32 cellular contexts compared by ENCODE assay signal in the genomic region with DNA sequence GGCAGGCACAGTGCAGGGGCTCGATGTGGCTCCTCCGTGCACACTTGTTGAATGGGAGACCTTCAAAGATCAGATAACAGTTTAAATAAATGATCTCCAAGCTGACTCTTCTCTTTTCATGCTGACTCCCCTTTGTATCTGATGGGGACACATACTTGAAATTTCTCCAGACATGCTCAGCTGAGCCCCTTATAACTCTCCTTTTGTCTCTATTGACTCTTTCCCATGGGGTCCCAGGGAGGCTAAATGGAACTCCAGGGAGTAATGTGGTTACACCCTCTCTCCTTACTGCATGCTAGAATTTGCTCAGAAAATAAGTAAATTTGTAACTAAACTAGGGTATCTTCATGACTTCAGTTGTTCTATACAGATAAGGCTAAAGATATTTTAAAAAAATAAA. TPM values are rescaled to one million over a fixed set of nuclear protein-coding genes. Genes with fewer than 3 reads are reported as not detected.
"Had no signal": no experiment of that assay in that cellular context is flagged by ENCODE, and none has a peak within 500 bp of the region (broad histone marks: within the 10 kb centered on the region; RNA-seq: fewer than 3 reads in every experiment).

No MANE protein-coding gene starts in this region.

- H3K36me3 Mint-ChIP-seq: activated naive CD4-positive, alpha-beta T cell treated with anti-CD3 and anti-CD28 coated beads, Interleukin-2, amount 50 U/mL, for 24 hours; T-cell had no signal

- H3K4me3 ChIP-seq: ascending aorta, body of pancreas, SK-N-MC had no signal

- H3K4me1 ChIP-seq: ascending aorta had no signal

- H3K27me3 Mint-ChIP-seq: activated naive CD8-positive, alpha-beta T cell treated with anti-CD3 and anti-CD28 coated beads, Interleukin-2, amount 50 U/mL, for 24 hours had no signal

- H3K9me3 ChIP-seq: ascending aorta, body of pancreas had no signal

- FAIRE-seq: bronchial epithelial cell had no signal

- H3K9me3 Mint-ChIP-seq: activated CD4-positive, alpha-beta memory T cell treated with anti-CD3 and anti-CD28 coated beads, Interleukin-2, amount 10 ng/mL, durations not matched to agents 7 days and 5 days; activated naive CD4-positive, alpha-beta T cell treated with anti-CD3 and anti-CD28 coated beads, Interleukin-2, amount 50 U/mL, for 24 hours; activated naive CD8-positive, alpha-beta T cell treated with anti-CD3 and anti-CD28 coated beads, Interleukin-2, amount 50 U/mL, for 24 hours; activated T-helper 1 cell treated with anti-CD3 and anti-CD28 coated beads, Interleukin-12 subunit alpha, Interleukin-12 subunit beta, Interleukin-2, Interleukin-4 antibody, amounts not matched to agents 30 ng/mL and 10 ng/mL and 1 ng/mL, durations not matched to agents 14 hours and 24 hours and 36 hours; T-cell had no signal

- H3K27ac Mint-ChIP-seq: activated CD4-positive, alpha-beta memory T cell treated with anti-CD3 and anti-CD28 coated beads, Interleukin-2, amount 10 ng/mL, durations not matched to agents 7 days and 5 days; activated CD4-positive, alpha-beta T cell treated with anti-CD3 and anti-CD28 coated beads for 36 hours; activated naive CD4-positive, alpha-beta T cell treated with anti-CD3 and anti-CD28 coated beads, Interleukin-2, amount 50 U/mL, for 24 hours; activated naive CD8-positive, alpha-beta T cell treated with anti-CD3 and anti-CD28 coated beads, Interleukin-2, amount 50 U/mL, for 24 hours; activated T-helper 1 cell treated with anti-CD3 and anti-CD28 coated beads, Interleukin-12 subunit alpha, Interleukin-12 subunit beta, Interleukin-2, Interleukin-4 antibody, amounts not matched to agents 30 ng/mL and 10 ng/mL and 1 ng/mL, durations not matched to agents 14 hours and 24 hours and 36 hours; T-cell had no signal

- H3K27me3 ChIP-seq: ascending aorta, body of pancreas had no signal

- ATAC-seq: activated CD4-positive, alpha-beta T cell treated with anti-CD3 and anti-CD28 coated beads for 36 hours; activated naive CD8-positive, alpha-beta T cell treated with anti-CD3 and anti-CD28 coated beads, Interleukin-2, amount 50 U/mL, for 24 hours; body of pancreas; Panc1; Right ventricle myocardium inferior; T-cell had no signal

- H3K36me3 ChIP-seq: ascending aorta had no signal

- H3K27ac ChIP-seq: ascending aorta, body of pancreas, SK-N-MC, VCaP had no signal

- H3K4me3 Mint-ChIP-seq: activated CD4-positive, alpha-beta memory T cell treated with anti-CD3 and anti-CD28 coated beads, Interleukin-2, amount 10 ng/mL, durations not matched to agents 7 days and 5 days; activated CD4-positive, alpha-beta T cell treated with anti-CD3 and anti-CD28 coated beads for 36 hours; activated naive CD4-positive, alpha-beta T cell treated with anti-CD3 and anti-CD28 coated beads, Interleukin-2, amount 50 U/mL, for 24 hours; activated naive CD8-positive, alpha-beta T cell treated with anti-CD3 and anti-CD28 coated beads, Interleukin-2, amount 50 U/mL, for 24 hours; activated T-helper 1 cell treated with anti-CD3 and anti-CD28 coated beads, Interleukin-12 subunit alpha, Interleukin-12 subunit beta, Interleukin-2, Interleukin-4 antibody, amounts not matched to agents 30 ng/mL and 10 ng/mL and 1 ng/mL, durations not matched to agents 14 hours and 24 hours and 36 hours; T-cell had no signal

- H3K4me1 Mint-ChIP-seq: activated CD4-positive, alpha-beta memory T cell treated with anti-CD3 and anti-CD28 coated beads, Interleukin-2, amount 10 ng/mL, durations not matched to agents 7 days and 5 days; activated CD4-positive, alpha-beta T cell treated with anti-CD3 and anti-CD28 coated beads for 36 hours; activated naive CD4-positive, alpha-beta T cell treated with anti-CD3 and anti-CD28 coated beads, Interleukin-2, amount 50 U/mL, for 24 hours; activated naive CD8-positive, alpha-beta T cell treated with anti-CD3 and anti-CD28 coated beads, Interleukin-2, amount 50 U/mL, for 24 hours; T-cell had no signal

- DNase-seq: activated CD4-positive, alpha-beta memory T cell treated with anti-CD3 and anti-CD28 coated beads, Interleukin-2, amount 10 ng/mL, durations not matched to agents 7 days and 5 days; activated CD4-positive, alpha-beta T cell treated with anti-CD3 and anti-CD28 coated beads for 36 hours; activated CD4-positive, alpha-beta T cell treated with anti-CD3 and anti-CD28 coated beads, Interleukin-2, amount 50 U/mL, for 1 hour; activated CD8-positive, alpha-beta memory T cell treated with anti-CD3 and anti-CD28 coated beads, Interleukin-2, amount 50 U/mL, for 4 hours; activated effector memory CD4-positive, alpha-beta T cell treated with Interleukin-2 at 50 U/mL for 16 hours; activated naive CD4-positive, alpha-beta T cell; activated naive CD8-positive, alpha-beta T cell treated with anti-CD3 and anti-CD28 coated beads, Interleukin-2, amount 50 U/mL, for 24 hours; activated T-cell treated with anti-CD3 and anti-CD28 coated beads, Interleukin-2, amount 50 U/mL, for 1 hour; amniotic stem cell; body of pancreas; central memory CD4-positive, alpha-beta T cell; KG1; NCI-H1048; NCI-H146; NCI-H1930; NCI-H510A treated with DMSO at 0.1 percent for 48 hours; NCI-H69; NK-92 treated with Interleukin-12 subunit alpha and Interleukin-12 subunit beta, amount 100 ng/mL, for 24 hours; OCI-M1; RPMI8226; T-cell had no signal

RNA-seq across cellular contexts. Expression of gene TM4SF4, which starts 48.2 kb away (rescaled TPM):
- total RNA-seq: activated CD4-positive, alpha-beta memory T cell treated with anti-CD3 and anti-CD28 coated beads, Interleukin-2, amount 10 ng/mL, durations not matched to agents 7 days and 5 days; activated CD4-positive, alpha-beta T cell treated with anti-CD3 and anti-CD28 coated beads for 36 hours; activated CD8-positive, alpha-beta memory T cell treated with anti-CD3 and anti-CD28 coated beads for 36 hours; activated T-helper 1 cell treated with anti-CD3 and anti-CD28 coated beads, Interleukin-12 subunit alpha, Interleukin-12 subunit beta, Interleukin-2, Interleukin-4 antibody, amounts not matched to agents 30 ng/mL and 10 ng/mL and 1 ng/mL, durations not matched to agents 14 hours and 24 hours and 36 hours; ascending aorta; bronchial epithelial cell; M059J; Right ventricle myocardium inferior; T-helper 2 cell treated with Interferon-gamma antibody and Interleukin-4, amounts not matched to agents 100 ng/mL and 5 ng/mL, for 36 hours had no signal

RNA-seq across cellular contexts. Expression of gene TM4SF1, which starts 48.9 kb away (rescaled TPM):
- total RNA-seq: activated CD4-positive, alpha-beta memory T cell treated with anti-CD3 and anti-CD28 coated beads, Interleukin-2, amount 10 ng/mL, durations not matched to agents 7 days and 5 days; activated CD4-positive, alpha-beta T cell treated with anti-CD3 and anti-CD28 coated beads for 36 hours; activated CD8-positive, alpha-beta memory T cell treated with anti-CD3 and anti-CD28 coated beads for 36 hours; T-helper 2 cell treated with Interferon-gamma antibody and Interleukin-4, amounts not matched to agents 100 ng/mL and 5 ng/mL, for 36 hours had no signal
